19 cellular contexts compared by ENCODE assay signal in the genomic region with DNA sequence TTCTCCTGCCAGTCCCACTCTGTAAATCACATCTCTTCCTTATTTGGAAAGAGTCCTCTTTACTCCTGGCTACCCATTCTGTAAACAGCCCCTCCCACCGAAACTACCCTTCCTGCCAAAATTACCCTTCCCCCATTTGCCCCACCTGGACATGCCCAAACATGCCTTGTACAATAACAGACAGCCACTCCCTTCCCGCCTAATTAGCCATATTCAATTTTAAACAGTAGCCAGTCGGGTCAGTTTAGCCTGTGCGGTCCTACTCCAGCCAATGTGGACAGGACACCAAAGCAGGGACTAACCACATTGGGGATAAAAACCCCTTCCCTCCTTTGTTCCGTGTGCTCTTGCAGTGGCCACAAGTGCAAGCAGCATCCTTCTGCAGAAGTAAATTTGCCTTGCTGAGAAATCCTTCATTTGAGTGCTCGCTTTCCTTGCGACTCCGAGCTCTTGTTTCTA.
"Had no signal": no experiment of that assay in that cellular context is flagged by ENCODE, and none has a peak within 500 bp of the region (broad histone marks: within the 10 kb centered on the region; RNA-seq: fewer than 3 reads in every experiment).

No MANE protein-coding gene starts in this region.

- H3K27me3 Mint-ChIP-seq: progenitor cell of endocrine pancreas had no signal

- H3K4me3 ChIP-seq: body of pancreas, cardiac muscle cell, lower lobe of right lung, spleen, upper lobe of left lung had no signal

- H3K27ac ChIP-seq: body of pancreas, cardiac muscle cell, foreskin keratinocyte, lower lobe of right lung, spleen, upper lobe of left lung had no signal

- DNase-seq: activated CD4-positive, alpha-beta T cell treated with anti-CD3 and anti-CD28 coated beads, Interleukin-2, amount 50 U/mL, for 1 hour; activated CD8-positive, alpha-beta T cell treated with anti-CD3 and anti-CD28 coated beads, Interleukin-2, amount 10 ng/mL, durations not matched to agents 7 days and 5 days; activated gamma-delta T cell; activated naive CD4-positive, alpha-beta T cell treated with anti-CD3 and anti-CD28 coated beads, Interleukin-2, amount 50 U/mL, for 16 hours; anterior cingulate cortex; body of pancreas; cortex of kidney; effector CD4-positive, alpha-beta T cell; lower lobe of right lung; naive thymus-derived CD4-positive, alpha-beta T cell; retina; spleen; stimulated activated CD4-positive, alpha-beta T cell treated with anti-CD3 and anti-CD28 coated beads, Interleukin-4, amount 100 ng/mL, for 24 hours; stimulated activated naive CD4-positive, alpha-beta T cell treated with Interleukin-2 at 50 U/mL for 16 hours; upper lobe of left lung had no signal

- H3K4me3 Mint-ChIP-seq: activated CD8-positive, alpha-beta T cell treated with anti-CD3 and anti-CD28 coated beads, Interleukin-2, amount 10 ng/mL, durations not matched to agents 7 days and 5 days; activated T-helper 1 cell treated with anti-CD3 and anti-CD28 coated beads, Interleukin-12 subunit alpha, Interleukin-12 subunit beta, Interleukin-2, Interleukin-4 antibody, amounts not matched to agents 30 ng/mL and 10 ng/mL and 1 ng/mL, durations not matched to agents 14 hours and 24 hours and 36 hours; naive thymus-derived CD4-positive, alpha-beta T cell had no signal

- H3K27ac Mint-ChIP-seq: activated CD8-positive, alpha-beta T cell treated with anti-CD3 and anti-CD28 coated beads, Interleukin-2, amount 10 ng/mL, durations not matched to agents 7 days and 5 days; activated T-helper 1 cell treated with anti-CD3 and anti-CD28 coated beads, Interleukin-12 subunit alpha, Interleukin-12 subunit beta, Interleukin-2, Interleukin-4 antibody, amounts not matched to agents 30 ng/mL and 10 ng/mL and 1 ng/mL, durations not matched to agents 14 hours and 24 hours and 36 hours; naive thymus-derived CD4-positive, alpha-beta T cell; progenitor cell of endocrine pancreas had no signal

- H3K36me3 ChIP-seq: cardiac muscle cell, lower lobe of right lung, spleen, upper lobe of left lung had no signal

- H3K27me3 ChIP-seq: body of pancreas, cardiac muscle cell, foreskin keratinocyte, spleen, upper lobe of left lung had no signal

- H3K4me1 ChIP-seq: lower lobe of right lung, upper lobe of left lung had no signal
